ENCODE assay signal across 8 cellular contexts in genomic region chr11:117807482-117808272, GRCh38. TPM values are rescaled to one million over a fixed set of nuclear protein-coding genes. Genes with fewer than 3 reads are reported as not detected.
A peak's percentile ranks its signal among the peaks of the same experiment; 100 is the strongest.
DNase-seq lines count a peak whose midpoint lies in the region; ATAC-seq, FAIRE-seq and TF ChIP-seq lines count a peak whose summit lies in the region.

No MANE protein-coding gene starts in this region.

- POLR2A ChIA-PET in HepG2 (lab: Yijun Ruan, JAX), result interaction anchor here (1.0 to 1.5 kb wide), 2 partner anchors 10 to 139 kb away, joined by 3 read pairs; no protein-coding TSS in a partner anchor

- H3K4me3 ChIP-seq in choroid plexus epithelial cell (ENCODE audit: low read depth, low read length), result no peak overlapping the region
- no peak overlapping the region for H3K4me3 ChIP-seq in HepG2 (replicated peaks in 1 of 3; ENCODE audit: insufficient read depth in 1 of 3, low read depth in 2 of 3, low read length in 3 of 3)

- H3K27ac ChIP-seq in HepG2 (ENCODE audit: extremely low read length, insufficient read depth, low read length), result no peak overlapping the region

- no peaks in the 10 kb centered on the region for H3K9me3 ChIP-seq in HepG2 (ENCODE audit: low read length)

- CTCF ChIA-PET in HepG2 (lab: Yijun Ruan, JAX; ENCODE audit: low intra/inter-chr PET ratio, low total read pairs), result interaction anchor here (2.1 to 3.8 kb wide), 4 partner anchors 10 to 364 kb away, joined by 6 to 42 read pairs (median 16); no protein-coding TSS in a partner anchor

- in situ Hi-C loops in HepG2 (cut with HindIII; ENCODE audit: extremely low pct_ligation_motif_present, low pct_unique_long_range_greater_than_20kb), result loop anchor here (5.0 kb wide), 1 partner anchor 365 kb away; no protein-coding TSS in a partner anchor

- H3K4me2 ChIP-seq in HepG2 (ENCODE audit: low read depth, low read length), result no peak overlapping the region

- TF ChIP-seq RAD21 in HepG2 (CRISPR knock-in tag; IDR thresholded peaks at IDR 0.05), result peak; percentile 57; the same call in 1 of the 2 replicates

- peak; percentile 56 for ATAC-seq in HepG2

- no peaks in the 10 kb centered on the region for H4K20me1 ChIP-seq in HepG2 (ENCODE audit: insufficient read depth, low read length)

- 51% methylated on average over 18 of the region's 20 CpGs for WGBS in HepG2 (ENCODE audit: low lambda C conversion rate)

- no peaks in the 10 kb centered on the region for H3K79me2 ChIP-seq in HepG2 (ENCODE audit: insufficient read depth, low read length)

- peak; percentile 40 for DNase-seq in SIG-M5 treated with dmso at 0.1 percent for 504 hours (lab: John Stamatoyannopoulos, UW; ENCODE audit: unreplicated experiment)
- no peak for DNase-seq in SIG-M5 (lab: John Stamatoyannopoulos, UW)
- peak; percentile 73 for DNase-seq in NCI-H2196 (lab: John Stamatoyannopoulos, UW; ENCODE audit: unreplicated experiment)
- DNase-seq in activated CD4-positive, alpha-beta T cell treated with anti-CD3 and anti-CD28 coated beads for 24 hours (ENCODE audit: low read depth in 2 of 2), result peak; percentile 50 to 79
- DNase-seq in choroid plexus epithelial cell (ENCODE audit: low read depth), result peak; percentile 77
- DNase-seq in HepG2 (ENCODE audit: low spot score), result no peak
- peak in 2 of 3 donors; percentile 34 to 85 for DNase-seq in stimulated activated CD4-positive, alpha-beta T cell treated with anti-CD3 and anti-CD28 coated beads, TNF-alpha, amount 100 ng/mL, for 1 hour (ENCODE audit: low read depth in 3 of 3, low spot score in 1 of 3)
- no peak for DNase-seq in NCI-H187 treated with DMSO at 0.1 percent for 48 hours (lab: John Stamatoyannopoulos, UW)

- TF ChIP-seq POLR2A in HepG2 (IDR thresholded peaks at IDR 0.05; ENCODE audit: insufficient read depth in 1 of 2, low read depth in 2 of 2, low read length in 2 of 2), result no peak

- peak; percentile 96 for TF ChIP-seq CTCF in choroid plexus epithelial cell (conservative IDR thresholded peaks at IDR 0.05; ENCODE audit: low read depth, low read length)
- peak; percentile 80 for TF ChIP-seq CTCF in HepG2 (CRISPR knock-in tag; IDR thresholded peaks at IDR 0.05)

- no peak overlapping the region for H3K9ac ChIP-seq in HepG2 (ENCODE audit: insufficient read depth, low read depth, low read length)

- H3K4me1 ChIP-seq in HepG2 (ENCODE audit: insufficient read depth, low read length), result no peaks in the 10 kb centered on the region

- peak; percentile 68 for FAIRE-seq in HepG2 (lab: Jason Lieb, UNC)

- no TSS peak for BruUV-seq in HepG2 (replicated peaks; lab: Mats Ljungman, UMichigan)

- H2AFZ ChIP-seq in HepG2 (ENCODE audit: low read length), result no peak overlapping the region

- intact Hi-C loops in HepG2 (cut with micrococcal nuclease; ENCODE audit: unreplicated experiment), result no loop called here

- H3K27me3 ChIP-seq in HepG2 (ENCODE audit: control insufficient read depth in 1 of 2, insufficient read depth in 2 of 2, low read length in 2 of 2), result no peaks in the 10 kb centered on the region; a peak in 1 of 5 replicates

- H3K36me3 ChIP-seq in HepG2 (replicated peaks in 1 of 2; ENCODE audit: control insufficient read depth in 1 of 2, insufficient read depth in 2 of 2, low read length in 2 of 2), result no peaks in the 10 kb centered on the region

- TF ChIP-seq EP300 in HepG2 (IDR thresholded peaks at IDR 0.05; ENCODE audit: low read depth in 2 of 2, low read length in 2 of 2), result no peak
- no peak for TF ChIP-seq EP300 in HepG2 (CRISPR knock-in tag; IDR thresholded peaks at IDR 0.05; ENCODE audit: borderline replicate concordance)

TF ChIP-seq in HepG2, 621 proteins besides CTCF, POLR2A, EP300 and RAD21:
- TF ChIP-seq SMC3 (IDR thresholded peaks at IDR 0.05; ENCODE audit: low read length) (peak; percentile 67), ZNF281 (CRISPR knock-in tag; IDR thresholded peaks at IDR 0.05; ENCODE audit: borderline replicate concordance) (no peak), STAG1 (CRISPR knock-in tag; IDR thresholded peaks at IDR 0.05) (peak; percentile 77)

RNA-seq across cellular contexts. Expression of gene DSCAML1, which starts 10.7 kb away (rescaled TPM):
- total RNA-seq in HepG2 (2016; rRNA removed; fragmentation: Illumina TruSeq; extraction: Trizol), result 0.14 and 0.29 TPM in 2 replicates
- total RNA-seq in HepG2 (2016; cell fraction: cytosol; rRNA removed; fragmentation: Illumina TruSeq; extraction: Trizol; ENCODE audit: low read depth), result 0.61 and 0.88 TPM in 2 replicates
- 0.24 and 0.35 TPM in 2 replicates for total RNA-seq in HepG2 (2016; cell fraction: insoluble cytoplasmic fraction; rRNA removed; fragmentation: Illumina TruSeq; extraction: Trizol)
- total RNA-seq in HepG2 (2016; cell fraction: membrane; rRNA removed; fragmentation: Illumina TruSeq; extraction: Trizol), result 0.17 and 0.28 TPM in 2 replicates
- total RNA-seq in HepG2 (2016; cell fraction: nucleus; rRNA removed; fragmentation: Illumina TruSeq; extraction: Trizol), result 0.47 and 0.50 TPM in 2 replicates
- polyA plus RNA-seq in HepG2 (2011; rRNA removed), result 0.40 and 0.72 TPM in 2 replicates
- polyA plus RNA-seq in HepG2 (2011; cell fraction: cytosol; rRNA removed), result 0.15 and 0.35 TPM in 2 replicates
- polyA plus RNA-seq in HepG2 (2011; cell fraction: nucleus; rRNA removed), result 2.6 and 4.1 TPM in 2 replicates
- polyA plus RNA-seq in HepG2 (2012), result 0.48 and 0.69 TPM in 2 replicates
- 0.06 and 0.07 TPM in 2 replicates for polyA plus RNA-seq in HepG2 (2016; cell fraction: cytosol; fragmentation: Illumina TruSeq; extraction: Trizol; ENCODE audit: low read depth)
- 0.14 and 0.19 TPM in 2 replicates for polyA plus RNA-seq in HepG2 (2016; cell fraction: insoluble cytoplasmic fraction; fragmentation: Illumina TruSeq; extraction: Trizol; ENCODE audit: low read depth)
- polyA plus RNA-seq in HepG2 (2016; cell fraction: membrane; fragmentation: Illumina TruSeq; extraction: Trizol; ENCODE audit: low read depth), result 0.09 and 0.14 TPM in 2 replicates
- polyA plus RNA-seq in HepG2 (2016; cell fraction: nucleus; fragmentation: Illumina TruSeq; extraction: Trizol; ENCODE audit: insufficient read depth, low read depth), result 0.24 and 0.74 TPM in 2 replicates
- 1.8 TPM in 1 of 2 replicates, not detected in the other for polyA minus RNA-seq in HepG2 (2011; rRNA and poly(A)+ RNA removed; ENCODE audit: low replicate concordance)
- polyA minus RNA-seq in HepG2 (2011; cell fraction: cytosol; rRNA and poly(A)+ RNA removed), result 0.18 and 0.20 TPM in 2 replicates
- 2.7 and 6.2 TPM in 2 replicates for polyA minus RNA-seq in HepG2 (2011; cell fraction: nucleus; rRNA and poly(A)+ RNA removed)

RNA-seq across cellular contexts. Expression of gene FXYD2, which starts 16.9 kb away (rescaled TPM):
- total RNA-seq in HepG2 (2016; rRNA removed; fragmentation: Illumina TruSeq; extraction: Trizol), result 106 and 107 TPM in 2 replicates
- 71.2 and 93.3 TPM in 2 replicates for total RNA-seq in HepG2 (2016; cell fraction: cytosol; rRNA removed; fragmentation: Illumina TruSeq; extraction: Trizol; ENCODE audit: low read depth)
- 102 and 114 TPM in 2 replicates for total RNA-seq in HepG2 (2016; cell fraction: insoluble cytoplasmic fraction; rRNA removed; fragmentation: Illumina TruSeq; extraction: Trizol)
- 99.5 and 112 TPM in 2 replicates for total RNA-seq in HepG2 (2016; cell fraction: membrane; rRNA removed; fragmentation: Illumina TruSeq; extraction: Trizol)
- 50.7 and 58.0 TPM in 2 replicates for total RNA-seq in HepG2 (2016; cell fraction: nucleus; rRNA removed; fragmentation: Illumina TruSeq; extraction: Trizol)
- polyA plus RNA-seq in HepG2 (2011; rRNA removed), result 38.8 and 45.9 TPM in 2 replicates
- polyA plus RNA-seq in HepG2 (2011; cell fraction: cytosol; rRNA removed), result 34.6 and 67.1 TPM in 2 replicates
- polyA plus RNA-seq in HepG2 (2011; cell fraction: nucleus; rRNA removed), result 36.7 and 39.0 TPM in 2 replicates
- polyA plus RNA-seq in HepG2 (2012), result 12.8 and 15.4 TPM in 2 replicates
- 80.3 and 98.8 TPM in 2 replicates for polyA plus RNA-seq in HepG2 (2016; cell fraction: cytosol; fragmentation: Illumina TruSeq; extraction: Trizol; ENCODE audit: low read depth)
- 93.9 and 102 TPM in 2 replicates for polyA plus RNA-seq in HepG2 (2016; cell fraction: insoluble cytoplasmic fraction; fragmentation: Illumina TruSeq; extraction: Trizol; ENCODE audit: low read depth)
- polyA plus RNA-seq in HepG2 (2016; cell fraction: membrane; fragmentation: Illumina TruSeq; extraction: Trizol; ENCODE audit: low read depth), result 83.4 and 95.9 TPM in 2 replicates
- polyA plus RNA-seq in HepG2 (2016; cell fraction: nucleus; fragmentation: Illumina TruSeq; extraction: Trizol; ENCODE audit: insufficient read depth, low read depth), result 79.8 and 83.8 TPM in 2 replicates
- 0.12 and 31.7 TPM in 2 replicates for polyA minus RNA-seq in HepG2 (2011; rRNA and poly(A)+ RNA removed; ENCODE audit: low replicate concordance)
- polyA minus RNA-seq in HepG2 (2011; cell fraction: cytosol; rRNA and poly(A)+ RNA removed), result 4.7 and 14.1 TPM in 2 replicates
- polyA minus RNA-seq in HepG2 (2011; cell fraction: nucleus; rRNA and poly(A)+ RNA removed), result 35.9 and 38.2 TPM in 2 replicates

Comparison
In these comparisons a context has a peak if more than half of its experiments do, and no peak if none do; other contexts are left out.
1. DNase-seq: peak in SIG-M5 treated with dmso at 0.1 percent for 504 hours (single experiment), NCI-H2196 (single experiment), activated CD4-positive, alpha-beta T cell treated with anti-CD3 and anti-CD28 coated beads for 24 hours (2 of 2), choroid plexus epithelial cell (single experiment) and stimulated activated CD4-positive, alpha-beta T cell treated with anti-CD3 and anti-CD28 coated beads, TNF-alpha, amount 100 ng/mL, for 1 hour (2 of 3); none in SIG-M5 (single experiment), HepG2 (single experiment) and NCI-H187 treated with DMSO at 0.1 percent for 48 hours (single experiment).